9 cellular contexts compared by ENCODE assay signal in the genomic region with DNA sequence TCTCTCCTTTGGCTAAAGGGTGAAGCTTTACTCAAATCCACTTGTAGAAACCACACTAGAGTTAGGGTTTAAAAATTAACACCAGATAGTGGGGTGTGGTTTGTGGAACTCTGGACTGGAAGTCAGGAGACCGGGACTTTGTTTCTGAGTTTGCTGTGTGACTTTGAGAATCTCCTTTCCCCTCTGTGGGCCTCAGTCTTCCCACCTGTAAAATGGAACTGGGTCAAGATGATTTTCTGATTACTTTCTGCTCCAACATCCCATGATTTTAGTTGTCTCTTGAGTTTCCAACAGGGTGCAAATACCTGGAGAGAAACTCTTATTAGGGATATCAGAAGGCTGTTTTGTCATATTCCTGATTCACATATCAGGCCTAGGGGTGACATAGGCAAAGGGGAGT.
"Had no signal": no experiment of that assay in that cellular context is flagged by ENCODE, and none has a peak within 500 bp of the region (broad histone marks: within the 10 kb centered on the region; RNA-seq: fewer than 3 reads in every experiment).

No MANE protein-coding gene starts in this region.

- DNase-seq: GOT3, H7, HFFc6, IMR-90, KBM-7 had no signal

- H2AFZ ChIP-seq: GM23248 had no signal

- H3K36me3 ChIP-seq: HAP-1 had no signal

- H3K4me1 ChIP-seq: HAP-1 had no signal

- H3K4me3 ChIP-seq: GM23248, HAP-1 had no signal

- H3K27ac ChIP-seq: GM23248, HL-60 had no signal

- H3K9ac ChIP-seq: GM23248 had no signal

- H3K9me3 ChIP-seq: HAP-1 had no signal

- ATAC-seq: HCT116 had no signal
